11 cellular contexts compared by ENCODE assay signal in genomic region chr2:160381425-160381951, GRCh38.
A peak's percentile ranks its signal among the peaks of the same experiment; 100 is the strongest.
DNase-seq lines count a peak whose midpoint lies in the region; ATAC-seq and TF ChIP-seq lines count a peak whose summit lies in the region.
"Had no signal": no experiment of that assay in that cellular context is flagged by ENCODE, and none has a peak within 500 bp of the region (broad histone marks: within the 10 kb centered on the region; RNA-seq: fewer than 3 reads in every experiment).

No MANE protein-coding gene starts in this region.

- H3K36me3 Mint-ChIP-seq in CD4-positive, alpha-beta T cell (ENCODE audit: low read depth): peaks cover 5% of the 10 kb centered on the region

- no peak for DNase-seq in CD4-positive, alpha-beta T cell
- DNase-seq in RWPE2 (ENCODE audit: low spot score): no peak
- peak; percentile 82 for DNase-seq in fibroblast of pulmonary artery (ENCODE audit: low read depth)
- no peak for DNase-seq in ovary
- DNase-seq in foreskin melanocyte: no peak
- DNase-seq in GM13976 (ENCODE audit: low spot score): no peak
- DNase-seq in NCI-H2171 (lab: John Stamatoyannopoulos, UW): no peak
- no peak for DNase-seq in middle frontal gyrus (ENCODE audit: extremely low spot score, low spot score)
- DNase-seq: activated CD8-positive, alpha-beta memory T cell treated with anti-CD3 and anti-CD28 coated beads for 24 hours; nephron progenitor cell had no signal

- no peaks in the 10 kb centered on the region for H3K36me3 ChIP-seq in RWPE2 (ENCODE audit: low read depth)
- H3K36me3 ChIP-seq in ovary: no peaks in the 10 kb centered on the region

- H3K4me3 ChIP-seq in RWPE2 (ENCODE audit: severe bottlenecking): no peak overlapping the region
- no peak overlapping the region for H3K4me3 ChIP-seq in fibroblast of pulmonary artery (replicated peaks; ENCODE audit: low read depth, low read length)
- H3K4me3 ChIP-seq in ovary: no peak overlapping the region
- H3K4me3 ChIP-seq: K562 had no signal

- TF ChIP-seq EP300 in ovary (IDR thresholded peaks at IDR 0.05): no peak

- TF ChIP-seq POLR2A in ovary (IDR thresholded peaks at IDR 0.05): no peak

- peak overlapping the region; percentile 65 for H3K27ac Mint-ChIP-seq in CD4-positive, alpha-beta T cell
- H3K27ac Mint-ChIP-seq: nephron progenitor cell had no signal

- intact Hi-C loops in CD4-positive, alpha-beta T cell (cut with DNase I, micrococcal nuclease): no loop called here
- intact Hi-C loops in ovary (cut with DNase I): no loop called here

- H3K27ac ChIP-seq in CD4-positive, alpha-beta T cell (ENCODE audit: low read depth, low read length): no peak overlapping the region
- H3K27ac ChIP-seq in RWPE2 (ENCODE audit: poor library complexity, severe bottlenecking) (peak overlapping the region; percentile 93), ovary (peak overlapping the region; percentile 16 to 32)

- H3K4me1 ChIP-seq in RWPE2 (ENCODE audit: insufficient read depth, poor library complexity, severe bottlenecking) (peaks cover 53% of the 10 kb centered on the region), ovary (ENCODE audit: insufficient read depth) (peaks cover 30% of the 10 kb centered on the region)

- POLR2A ChIA-PET in CD4-positive, alpha-beta T cell (lab: Charles Lee): interaction anchor here (0.6 to 1.6 kb wide), 3 partner anchors 12 to 46 kb away, joined by 3 to 4 read pairs (median 3); no protein-coding TSS in a partner anchor

- H3K9me3 ChIP-seq in CD4-positive, alpha-beta T cell (ENCODE audit: control insufficient read depth, low read length): no peaks in the 10 kb centered on the region
- H3K9me3 ChIP-seq in RWPE2 (ENCODE audit: severe bottlenecking): no peaks in the 10 kb centered on the region
- no peaks in the 10 kb centered on the region for H3K9me3 ChIP-seq in ovary

- TF ChIP-seq CTCF in CD4-positive, alpha-beta T cell (IDR thresholded peaks at IDR 0.05): no peak
- TF ChIP-seq CTCF in RWPE2 (IDR thresholded peaks at IDR 0.05; ENCODE audit: poor library complexity, severe bottlenecking): no peak
- no peak for TF ChIP-seq CTCF in fibroblast of pulmonary artery (IDR thresholded peaks at IDR 0.05; ENCODE audit: low read length, missing control alignments)
- TF ChIP-seq CTCF in ovary (IDR thresholded peaks at IDR 0.05): no peak
- TF ChIP-seq CTCF in GM13976 (IDR thresholded peaks at IDR 0.05; ENCODE audit: borderline replicate concordance, control extremely low read depth, extremely low read depth, insufficient read depth, missing control alignments): no peak

- H3K4me3 Mint-ChIP-seq in CD4-positive, alpha-beta T cell: no peak overlapping the region
- H3K4me3 Mint-ChIP-seq: nephron progenitor cell had no signal

- no peaks in the 10 kb centered on the region for H3K27me3 Mint-ChIP-seq in CD4-positive, alpha-beta T cell

- ATAC-seq in CD4-positive, alpha-beta T cell (ENCODE audit: poor library complexity): peak; percentile 59
- ATAC-seq in RWPE2 (ENCODE audit: low read depth): peak; percentile 8; the same call in 1 of the 3 replicates
- ATAC-seq: K562 had no signal

- H3K4me1 Mint-ChIP-seq in CD4-positive, alpha-beta T cell (ENCODE audit: low read depth): peaks cover 93% of the 10 kb centered on the region

- H3K9me3 Mint-ChIP-seq in CD4-positive, alpha-beta T cell: no peaks in the 10 kb centered on the region
- H3K9me3 Mint-ChIP-seq: nephron progenitor cell had no signal

- in situ Hi-C loops in GM13976 (cut with MboI; ENCODE audit: low sequenced_read_pairs, unreplicated experiment): no loop called here

- no peaks in the 10 kb centered on the region for H3K27me3 ChIP-seq in CD4-positive, alpha-beta T cell (ENCODE audit: control insufficient read depth, insufficient read depth, low read length)
- H3K27me3 ChIP-seq in RWPE2 (ENCODE audit: insufficient read depth, poor library complexity, severe bottlenecking) (no peaks in the 10 kb centered on the region), ovary (no peaks in the 10 kb centered on the region)

- WGBS in ovary, 3 donors: 18 to 25% (median 19%) methylated on average over 5 of the region's 5 CpGs

- CTCF ChIA-PET in CD4-positive, alpha-beta T cell (lab: Charles Lee): no interaction called here
